Comparison of ENCODE assay signal across 8 cellular contexts in the genomic region with DNA sequence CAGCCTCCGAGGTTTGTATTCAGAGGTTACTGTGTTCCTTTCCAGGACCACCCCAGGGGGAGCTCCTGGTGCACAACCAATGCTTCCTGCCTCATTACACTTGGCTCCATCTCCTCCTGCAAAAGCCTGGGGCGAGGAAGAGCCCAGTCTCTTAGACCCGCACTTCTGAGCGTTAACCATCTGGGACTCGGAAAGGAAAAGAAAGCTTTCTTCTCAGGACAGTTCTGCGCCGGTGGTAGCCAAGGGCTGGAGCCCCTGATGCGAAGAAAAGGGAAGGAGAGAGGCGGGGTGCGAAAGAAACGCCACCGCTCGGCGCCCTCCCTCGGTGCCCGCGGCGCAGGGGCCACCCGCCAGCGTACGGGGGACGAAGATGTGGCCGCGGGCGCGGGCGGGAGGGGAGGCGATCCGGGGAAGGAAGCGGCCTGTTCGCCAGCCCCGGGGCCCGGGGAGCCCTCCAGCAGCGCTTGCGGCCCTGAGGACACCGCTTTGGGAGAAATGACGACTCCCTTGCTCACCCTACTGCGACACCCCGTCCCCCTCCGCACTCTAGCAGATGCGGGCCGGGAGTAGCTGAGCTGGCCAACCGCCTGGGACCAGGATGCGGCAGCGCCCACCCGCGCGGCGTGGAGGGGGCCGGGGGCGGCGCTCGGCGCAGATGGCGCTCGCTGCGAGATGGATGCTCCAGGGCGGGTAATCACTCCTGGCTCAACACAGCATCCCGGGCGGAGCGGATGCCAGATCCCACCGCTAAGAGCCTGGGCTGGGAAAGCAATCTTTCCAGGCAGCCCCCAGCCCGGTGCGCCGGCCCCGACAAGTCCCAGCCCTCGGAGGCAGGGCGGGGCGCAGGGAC. TPM values are rescaled to one million over a fixed set of nuclear protein-coding genes. Genes with fewer than 3 reads are reported as not detected.
DNase-seq lines count a peak whose midpoint lies in the region; ATAC-seq and TF ChIP-seq lines count a peak whose summit lies in the region.

No MANE protein-coding gene starts in this region.

- H3K27me3 Mint-ChIP-seq in activated CD8-positive, alpha-beta T cell treated with anti-CD3 and anti-CD28 coated beads for 36 hours = peaks cover 21% of the 10 kb centered on the region
- peaks cover 28 to 74% (median 49%) of the 10 kb centered on the region in 5 donors for H3K27me3 Mint-ChIP-seq in naive thymus-derived CD4-positive, alpha-beta T cell
- H3K27me3 Mint-ChIP-seq in effector memory CD8-positive, alpha-beta T cell = peaks cover 52 to 70% of the 10 kb centered on the region in 2 donors

- H3K4me1 Mint-ChIP-seq in activated CD8-positive, alpha-beta T cell treated with anti-CD3 and anti-CD28 coated beads for 36 hours (ENCODE audit: low read depth) = peaks cover 31% of the 10 kb centered on the region
- peaks cover 5 to 44% (median 27%) of the 10 kb centered on the region in 7 donors for H3K4me1 Mint-ChIP-seq in naive thymus-derived CD4-positive, alpha-beta T cell
- H3K4me1 Mint-ChIP-seq in effector memory CD8-positive, alpha-beta T cell (ENCODE audit: low read depth in 2 of 2) = peaks cover 0 to 5% of the 10 kb centered on the region in 2 donors

- no peak for TF ChIP-seq CTCF in activated CD8-positive, alpha-beta T cell treated with anti-CD3 and anti-CD28 coated beads for 36 hours (IDR thresholded peaks at IDR 0.05)
- peak; percentile 2 for TF ChIP-seq CTCF in fibroblast of mammary gland (conservative IDR thresholded peaks at IDR 0.05; ENCODE audit: control insufficient read depth, insufficient read depth, low read depth, low read length)

- DNase-seq in EH (ENCODE audit: low read depth) = peak; percentile 27
- DNase-seq in M059J (ENCODE audit: low read depth) = peak; percentile 37
- DNase-seq in activated CD8-positive, alpha-beta T cell treated with anti-CD3 and anti-CD28 coated beads for 36 hours = peak; percentile 53
- DNase-seq in fibroblast of mammary gland (ENCODE audit: low read depth) = peak; percentile 30
- DNase-seq in naive thymus-derived CD4-positive, alpha-beta T cell = peak in 5 of 9 donors; percentile 12 to 26 (median 18)
- no peak for DNase-seq in cerebellar nuclear complex (lab: John Stamatoyannopoulos, UW)
- no peak for DNase-seq in NCI-H226
- no peak for DNase-seq in effector memory CD8-positive, alpha-beta T cell

- no peak overlapping the region for H3K27ac ChIP-seq in naive thymus-derived CD4-positive, alpha-beta T cell (ENCODE audit: low read depth, low read length)

- H3K4me3 Mint-ChIP-seq in activated CD8-positive, alpha-beta T cell treated with anti-CD3 and anti-CD28 coated beads for 36 hours = peak overlapping the region; percentile 79
- peak overlapping the region; percentile 70 to 90 (median 87) for H3K4me3 Mint-ChIP-seq in naive thymus-derived CD4-positive, alpha-beta T cell
- H3K4me3 Mint-ChIP-seq in effector memory CD8-positive, alpha-beta T cell = peak overlapping the region in 1 of 2 donors; percentile 65

- peak overlapping the region; percentile 18 for H3K27ac Mint-ChIP-seq in activated CD8-positive, alpha-beta T cell treated with anti-CD3 and anti-CD28 coated beads for 36 hours
- H3K27ac Mint-ChIP-seq in naive thymus-derived CD4-positive, alpha-beta T cell = peak overlapping the region in 1 of 9 donors; percentile 28
- H3K27ac Mint-ChIP-seq in effector memory CD8-positive, alpha-beta T cell = no peak overlapping the region

- no peaks in the 10 kb centered on the region for H3K9me3 ChIP-seq in naive thymus-derived CD4-positive, alpha-beta T cell (ENCODE audit: control insufficient read depth in 2 of 3, low read length in 3 of 3)

- H3K4me1 ChIP-seq in naive thymus-derived CD4-positive, alpha-beta T cell (ENCODE audit: control insufficient read depth in 2 of 2, insufficient read depth in 2 of 2, low read length in 2 of 2) = no peaks in the 10 kb centered on the region

- no peaks in the 10 kb centered on the region for H3K27me3 ChIP-seq in naive thymus-derived CD4-positive, alpha-beta T cell (ENCODE audit: control insufficient read depth in 2 of 2, insufficient read depth in 2 of 2, low read length in 2 of 2)

- CTCF ChIA-PET in activated CD8-positive, alpha-beta T cell treated with anti-CD3 and anti-CD28 coated beads for 36 hours (lab: Charles Lee) = interaction anchor here (0.6 to 3.4 kb wide), 10 partner anchors 10 to 276 kb away, joined by 3 to 35 read pairs (median 4); no protein-coding TSS in a partner anchor
- CTCF ChIA-PET in naive thymus-derived CD4-positive, alpha-beta T cell (lab: Charles Lee) = interaction anchor here (2.5 to 3.3 kb wide), 2 partner anchors 17 to 42 kb away, joined by 7 to 67 read pairs; no protein-coding TSS in a partner anchor

- peak overlapping the region; percentile 55 for H3K4me3 ChIP-seq in fibroblast of mammary gland (ENCODE audit: control insufficient read depth, low read depth, low read length)
- H3K4me3 ChIP-seq in naive thymus-derived CD4-positive, alpha-beta T cell (ENCODE audit: low read length) = peak overlapping the region; percentile 51

- intact Hi-C loops in activated CD8-positive, alpha-beta T cell treated with anti-CD3 and anti-CD28 coated beads for 36 hours (cut with micrococcal nuclease) = loop anchor here (5.0 kb wide), 1 partner anchor 47 kb away; no protein-coding TSS in a partner anchor
- intact Hi-C loops in naive thymus-derived CD4-positive, alpha-beta T cell (cut with micrococcal nuclease) = loop anchor here in 1 of 2 donors (1.0 kb wide), 2 partner anchors 8 to 71 kb away; a partner anchor contains a TSS

- no peaks in the 10 kb centered on the region for H3K36me3 Mint-ChIP-seq in activated CD8-positive, alpha-beta T cell treated with anti-CD3 and anti-CD28 coated beads for 36 hours (ENCODE audit: low read depth)
- no peaks in the 10 kb centered on the region for H3K36me3 Mint-ChIP-seq in naive thymus-derived CD4-positive, alpha-beta T cell
- peaks cover 3% of the 10 kb centered on the region for H3K36me3 Mint-ChIP-seq in effector memory CD8-positive, alpha-beta T cell (ENCODE audit: insufficient read depth)

- POLR2A ChIA-PET in activated CD8-positive, alpha-beta T cell treated with anti-CD3 and anti-CD28 coated beads for 36 hours (lab: Charles Lee) = interaction anchor here (0.7 to 1.7 kb wide), 7 partner anchors 10 to 70 kb away, joined by 3 to 7 read pairs (median 4); no protein-coding TSS in a partner anchor
- POLR2A ChIA-PET in naive thymus-derived CD4-positive, alpha-beta T cell (lab: Charles Lee) = no interaction called here

- no peaks in the 10 kb centered on the region for H3K9me3 Mint-ChIP-seq in activated CD8-positive, alpha-beta T cell treated with anti-CD3 and anti-CD28 coated beads for 36 hours
- H3K9me3 Mint-ChIP-seq in naive thymus-derived CD4-positive, alpha-beta T cell = no peaks in the 10 kb centered on the region
- H3K9me3 Mint-ChIP-seq in effector memory CD8-positive, alpha-beta T cell = no peaks in the 10 kb centered on the region

- ATAC-seq in activated CD8-positive, alpha-beta T cell treated with anti-CD3 and anti-CD28 coated beads for 36 hours = peak; percentile 37
- ATAC-seq in naive thymus-derived CD4-positive, alpha-beta T cell = peak; percentile 23
- ATAC-seq in effector memory CD8-positive, alpha-beta T cell (replicated peaks) = no peak

- H3K36me3 ChIP-seq in naive thymus-derived CD4-positive, alpha-beta T cell (ENCODE audit: control insufficient read depth in 2 of 3, insufficient read depth in 3 of 3, low read length in 3 of 3) = peaks cover 0 to 4% (median 0%) of the 10 kb centered on the region in 3 experiments

RNA-seq across cellular contexts. Expression of a gene that starts 1.3 kb away (rescaled TPM):
- 0.49 TPM in 1 of 2 replicates, not detected in the other for total RNA-seq in M059J (2014; rRNA removed; shearing (Covaris generic))
- 1 to 10 TPM; 3.2 to 3.8 TPM for total RNA-seq in activated CD8-positive, alpha-beta T cell treated with anti-CD3 and anti-CD28 coated beads for 36 hours
- total RNA-seq in naive thymus-derived CD4-positive, alpha-beta T cell = 10 to 100 TPM in 1 of 5 experiments, 1 to 10 TPM in 3, not detected in 1; 5.2 to 13.6 (median 8.5) TPM
- polyA plus RNA-seq in naive thymus-derived CD4-positive, alpha-beta T cell = 1 to 10 TPM; 2.1 to 2.8 TPM

Comparison
In these comparisons a context has a peak if more than half of its experiments do, and no peak if none do; other contexts are left out.
1. DNase-seq: peak in EH (single experiment), M059J (single experiment), activated CD8-positive, alpha-beta T cell treated with anti-CD3 and anti-CD28 coated beads for 36 hours (single experiment), fibroblast of mammary gland (single experiment) and naive thymus-derived CD4-positive, alpha-beta T cell (5 of 9); none in cerebellar nuclear complex (0 of 2), NCI-H226 (single experiment) and effector memory CD8-positive, alpha-beta T cell (0 of 3).